8 cellular contexts compared by ENCODE assay signal in genomic region chr7:139725843-139726484, GRCh38. TPM values are rescaled to one million over a fixed set of nuclear protein-coding genes. Genes with fewer than 3 reads are reported as not detected.
DNase-seq lines count a peak whose midpoint lies in the region; ATAC-seq and TF ChIP-seq lines count a peak whose summit lies in the region.

No MANE protein-coding gene starts in this region.

- no peak for DNase-seq in CD4-positive, alpha-beta memory T cell
- no peak for DNase-seq in IMR-90
- no peak for DNase-seq in chondrocyte (ENCODE audit: low spot score)
- no peak for DNase-seq in osteoblast (ENCODE audit: insufficient read length, low spot score, missing footprints)
- no peak for DNase-seq in NCI-H69 (lab: John Stamatoyannopoulos, UW)
- no peak for DNase-seq in mucosa of gallbladder (ENCODE audit: low spot score)
- DNase-seq in NCI-H1105 treated with DMSO at 0.1 percent for 48 hours (lab: John Stamatoyannopoulos, UW): no peak

- H2AK9ac ChIP-seq in IMR-90 (replicated peaks; ENCODE audit: low read depth, low read length, poor library complexity): no peak overlapping the region

- H2AK5ac ChIP-seq in IMR-90 (ENCODE audit: low read depth, low read length): peak overlapping the region; percentile 57

- H2BK15ac ChIP-seq in IMR-90 (ENCODE audit: low read depth, low read length): no peak overlapping the region; the same call in 2 of the 3 replicates

- H2BK20ac ChIP-seq in IMR-90 (ENCODE audit: low read depth, low read length): peak overlapping the region; percentile 24; the same call in 1 of the 2 replicates

- peaks cover 33% of the 10 kb centered on the region for H3K9me1 ChIP-seq in IMR-90 (ENCODE audit: insufficient read depth, low read length)

- no peaks in the 10 kb centered on the region for H3K27me3 Mint-ChIP-seq in CD4-positive, alpha-beta memory T cell
- H3K27me3 Mint-ChIP-seq in chondrocyte (ENCODE audit: low read depth): no peaks in the 10 kb centered on the region

- no peak overlapping the region; the same call in 1 of the 2 replicates for H4K91ac ChIP-seq in IMR-90 (ENCODE audit: insufficient read depth, low read depth, low read length)

- no peak overlapping the region for H3K9ac ChIP-seq in IMR-90 (ENCODE audit: low read depth, low read length)

- no peaks in the 10 kb centered on the region for H3K9me3 ChIP-seq in CD4-positive, alpha-beta memory T cell (ENCODE audit: control insufficient read depth in 1 of 2, low read length in 2 of 2)
- H3K9me3 ChIP-seq in IMR-90 (ENCODE audit: control insufficient read depth, insufficient read depth, low read length) (peaks cover 2% of the 10 kb centered on the region; the same call in 1 of the 2 replicates), osteoblast (ENCODE audit: low read depth, low read length) (no peaks in the 10 kb centered on the region)

- no peak overlapping the region for H3K27ac ChIP-seq in CD4-positive, alpha-beta memory T cell (ENCODE audit: low read depth, low read length)
- H3K27ac ChIP-seq in IMR-90 (ENCODE audit: insufficient read depth, low read length) (peak overlapping the region; percentile 34), osteoblast (ENCODE audit: low read depth, low read length) (peak overlapping the region; percentile 81)

- H3K9me3 Mint-ChIP-seq in CD4-positive, alpha-beta memory T cell: no peaks in the 10 kb centered on the region
- H3K9me3 Mint-ChIP-seq in chondrocyte (ENCODE audit: low read depth): no peaks in the 10 kb centered on the region

- no peak overlapping the region for H3K56ac ChIP-seq in IMR-90 (ENCODE audit: extremely low read depth, insufficient read depth, low read length)

- H3K36me3 Mint-ChIP-seq in CD4-positive, alpha-beta memory T cell: peaks cover 6 to 30% of the 10 kb centered on the region in 2 donors
- H3K36me3 Mint-ChIP-seq in chondrocyte (ENCODE audit: low read depth): peaks cover 6% of the 10 kb centered on the region

- H2AFZ ChIP-seq in IMR-90 (replicated peaks; ENCODE audit: low read length, poor library complexity) (no peak overlapping the region), osteoblast (ENCODE audit: low read length) (no peak overlapping the region)

- H3K79me1 ChIP-seq in IMR-90 (ENCODE audit: low read depth in 1 of 2, low read length in 2 of 2): peaks cover 32 to 77% of the 10 kb centered on the region in 2 experiments

- no peak overlapping the region; the same call in 1 of the 2 replicates for H3K23ac ChIP-seq in IMR-90 (ENCODE audit: low read depth, low read length)

- POLR2A ChIA-PET in CD4-positive, alpha-beta memory T cell (lab: Charles Lee; ENCODE audit: partially characterized antibody): no interaction called here
- POLR2A ChIA-PET in IMR-90 (lab: Charles Lee; ENCODE audit: unreplicated experiment): no interaction called here

- WGBS in IMR-90 (ENCODE audit: extremely low coverage in 2 of 2, insufficient read length in 1 of 2), 2 experiments: 77% methylated on average over 3 of the region's 6 CpGs; no CpG with 5 or more reads in 1 of the 2 experiments

- CTCF ChIA-PET in CD4-positive, alpha-beta memory T cell (lab: Charles Lee; ENCODE audit: partially characterized antibody): interaction anchor here (1.0 kb wide), 1 partner anchor 45 kb away, joined by 3 read pairs; no protein-coding TSS in a partner anchor
- CTCF ChIA-PET in IMR-90 (lab: Yijun Ruan, JAX): interaction anchor here (1.2 to 1.3 kb wide), 3 partner anchors 19 to 107 kb away, joined by 3 to 6 read pairs (median 3); no protein-coding TSS in a partner anchor

- no peak for TF ChIP-seq RAD21 in IMR-90 (IDR thresholded peaks at IDR 0.05; ENCODE audit: low read length)

- H3K36me3 ChIP-seq in CD4-positive, alpha-beta memory T cell (ENCODE audit: insufficient read depth, low read length): no peaks in the 10 kb centered on the region
- H3K36me3 ChIP-seq in IMR-90 (ENCODE audit: control insufficient read depth, insufficient read depth, low read length) (peaks cover 22% of the 10 kb centered on the region), osteoblast (ENCODE audit: insufficient read depth, low read length) (no peaks in the 10 kb centered on the region)

- peak overlapping the region in 1 of 8 donors; percentile 39 for H3K4me3 Mint-ChIP-seq in CD4-positive, alpha-beta memory T cell
- no peak overlapping the region for H3K4me3 Mint-ChIP-seq in chondrocyte (ENCODE audit: unreplicated experiment)

- no peak overlapping the region for H3K4me3 ChIP-seq in CD4-positive, alpha-beta memory T cell (ENCODE audit: low read length in 2 of 2)
- H3K4me3 ChIP-seq in IMR-90 (ENCODE audit: insufficient read depth, low read depth, low read length): no peak overlapping the region
- no peak overlapping the region for H3K4me3 ChIP-seq in osteoblast (ENCODE audit: insufficient read depth, low read length)

- peak overlapping the region; percentile 42 for H3K18ac ChIP-seq in IMR-90 (ENCODE audit: low read depth, low read length)

- H3K14ac ChIP-seq in IMR-90 (replicated peaks; ENCODE audit: low read depth, low read length): peak overlapping the region; percentile 65

- ATAC-seq in IMR-90 (ENCODE audit: low read depth) (no peak), GM18907 (IDR thresholded peaks at IDR 0.05; ENCODE audit: unreplicated experiment) (no peak)

- peak overlapping the region in 4 of 7 donors; percentile 15 to 44 (median 24) for H3K27ac Mint-ChIP-seq in CD4-positive, alpha-beta memory T cell
- H3K27ac Mint-ChIP-seq in chondrocyte (ENCODE audit: unreplicated experiment): peak overlapping the region; percentile 60

- H4K8ac ChIP-seq in IMR-90 (ENCODE audit: low read depth in 2 of 2, low read length in 2 of 2): peak overlapping the region in 1 of 2 experiments; percentile 10; a peak in 1 of 4 replicates

- TF ChIP-seq POLR2A in IMR-90 (IDR thresholded peaks at IDR 0.05; ENCODE audit: low read depth, low read length): no peak

- peak overlapping the region; percentile 43 for H2BK5ac ChIP-seq in IMR-90 (ENCODE audit: low read depth, low read length, poor library complexity, severe bottlenecking)

- H2BK120ac ChIP-seq in IMR-90 (ENCODE audit: low read depth, low read length): peak overlapping the region; percentile 64

- H3K4me1 Mint-ChIP-seq in CD4-positive, alpha-beta memory T cell: peaks cover 19 to 57% (median 33%) of the 10 kb centered on the region in 4 donors
- H3K4me1 Mint-ChIP-seq in chondrocyte (ENCODE audit: low read depth): peaks cover 56% of the 10 kb centered on the region

- peaks cover 83% of the 10 kb centered on the region for H4K20me1 ChIP-seq in IMR-90 (ENCODE audit: insufficient read depth, low read length)
- peaks cover 14% of the 10 kb centered on the region for H4K20me1 ChIP-seq in osteoblast (ENCODE audit: insufficient read depth, low read length)

- TF ChIP-seq CTCF in IMR-90 (conservative IDR thresholded peaks at IDR 0.05; ENCODE audit: low read depth, low read length) (no peak), chondrocyte (IDR thresholded peaks at IDR 0.05) (no peak), osteoblast (IDR thresholded peaks at IDR 0.05; ENCODE audit: extremely low read depth, low read depth, low read length) (no peak)

- H3K4me2 ChIP-seq in IMR-90 (ENCODE audit: low read depth, low read length): no peak overlapping the region
- H3K4me2 ChIP-seq in osteoblast (ENCODE audit: insufficient read depth, low read length): no peak overlapping the region

- intact Hi-C loops in CD4-positive, alpha-beta memory T cell (cut with micrococcal nuclease): no loop called here
- intact Hi-C loops in IMR-90 (cut with micrococcal nuclease): no loop called here

- H3K4me1 ChIP-seq in CD4-positive, alpha-beta memory T cell (ENCODE audit: insufficient read depth, low read length): peaks cover 18% of the 10 kb centered on the region
- H3K4me1 ChIP-seq in IMR-90 (ENCODE audit: control insufficient read depth, insufficient read depth, low read length) (peaks cover 39% of the 10 kb centered on the region), osteoblast (ENCODE audit: insufficient read depth, low read length) (peaks cover 71% of the 10 kb centered on the region)

- no TSS peak for BruUV-seq in IMR-90 (replicated peaks; lab: Mats Ljungman, UMichigan)

- dilution Hi-C loops in IMR-90 (cut with HindIII; ENCODE audit: low sequenced_read_pairs, unreplicated experiment): no loop called here

- peaks cover 92% of the 10 kb centered on the region for H3K79me2 ChIP-seq in osteoblast (ENCODE audit: insufficient read depth, low read length)

- H3K4ac ChIP-seq in IMR-90 (ENCODE audit: low read depth, low read length): peak overlapping the region; percentile 62

- peak overlapping the region; percentile 0; the same call in 1 of the 2 replicates for H4K5ac ChIP-seq in IMR-90 (ENCODE audit: low read depth, low read length)

- H3K27me3 ChIP-seq in CD4-positive, alpha-beta memory T cell (ENCODE audit: insufficient read depth, low read length): no peaks in the 10 kb centered on the region
- H3K27me3 ChIP-seq in IMR-90 (ENCODE audit: control insufficient read depth, insufficient read depth, low read length): no peaks in the 10 kb centered on the region
- H3K27me3 ChIP-seq in osteoblast (ENCODE audit: insufficient read depth, low read length): no peaks in the 10 kb centered on the region

- in situ Hi-C loops in IMR-90 (cut with MboI; ENCODE audit: low sequenced_read_pairs): no loop called here

TF ChIP-seq in IMR-90, 13 proteins besides CTCF, POLR2A, EP300 and RAD21 (continues in another document):
- TF ChIP-seq ELK1 (IDR thresholded peaks at IDR 0.05; ENCODE audit: borderline replicate concordance, low read depth, low read length) (no peak), BHLHE40 (IDR thresholded peaks at IDR 0.05; ENCODE audit: low read depth, low read length) (no peak), RCOR1 (IDR thresholded peaks at IDR 0.05; ENCODE audit: insufficient replicate concordance, low read length) (no peak), RFX5 (IDR thresholded peaks at IDR 0.05; ENCODE audit: low read depth, low read length) (no peak), MXI1 (IDR thresholded peaks at IDR 0.05; ENCODE audit: borderline replicate concordance, low read depth, low read length) (no peak)

RNA-seq across cellular contexts. Expression of gene HIPK2, which starts 51.8 kb away (rescaled TPM):
- 10 to 100 TPM; 31.2 to 34.1 TPM for total RNA-seq in CD4-positive, alpha-beta memory T cell
- 1 to 10 TPM in 1 of 2 donors, under 1 TPM in 1; 0.87 to 4.4 TPM for polyA plus RNA-seq in CD4-positive, alpha-beta memory T cell
- total RNA-seq in IMR-90 (2012; rRNA removed) (21.7 and 22.0 TPM in 2 replicates), chondrocyte (71.2 to 75.6 TPM (median 72.3 TPM) in 3 replicates), osteoblast (12.7 and 13.3 TPM in 2 replicates), mucosa of gallbladder (49.0 TPM)
- polyA plus RNA-seq in IMR-90 (2012; rRNA removed): 27.1 and 31.7 TPM in 2 replicates
- 9.3 and 22.5 TPM in 2 replicates for polyA plus RNA-seq in IMR-90 (2012; cell fraction: cytosol; rRNA removed)
- polyA plus RNA-seq in IMR-90 (2012; cell fraction: nucleus; rRNA removed; ENCODE audit: low replicate concordance): 36.1 and 45.4 TPM in 2 replicates
